Comparison of ENCODE assay signal across 17 cellular contexts in the genomic region with DNA sequence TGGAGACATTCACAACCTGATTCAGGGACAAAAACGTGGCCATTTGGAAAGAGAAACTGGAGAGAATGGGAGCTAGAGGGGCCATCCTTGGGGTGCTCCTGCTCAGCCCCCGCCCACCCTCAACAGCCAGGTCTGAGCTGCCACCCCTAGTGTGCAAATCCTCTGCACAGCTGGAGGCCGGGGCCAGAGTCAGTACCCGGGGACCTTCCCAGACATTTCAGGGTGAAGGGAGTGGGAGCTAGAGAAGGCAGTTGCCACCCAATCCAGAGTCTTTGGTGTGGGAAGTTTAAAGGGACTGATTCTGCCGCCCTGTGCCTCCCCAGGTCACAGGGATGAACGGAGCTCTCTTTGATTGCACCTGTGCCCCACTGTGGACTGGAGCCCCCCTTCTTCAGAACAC.
DNase-seq lines count a peak whose midpoint lies in the region; ATAC-seq, FAIRE-seq and TF ChIP-seq lines count a peak whose summit lies in the region.
"Had no signal": no experiment of that assay in that cellular context is flagged by ENCODE, and none has a peak within 500 bp of the region (broad histone marks: within the 10 kb centered on the region; RNA-seq: fewer than 3 reads in every experiment).

No MANE protein-coding gene starts in this region.

- no peak for FAIRE-seq in kidney (lab: Jason Lieb, UNC)
- no peak for FAIRE-seq in GM19239 (lab: Jason Lieb, UNC)
- FAIRE-seq: GM12891, H1, K562 had no signal

- no peaks in the 10 kb centered on the region for H3K27me3 Mint-ChIP-seq in natural killer cell (ENCODE audit: low read depth in 2 of 2)
- no peaks in the 10 kb centered on the region for H3K27me3 Mint-ChIP-seq in natural killer cell treated with Interleukin-12 subunit alpha and Interleukin-12 subunit beta and Interleukin-15 and Interleukin-18, amount 100 ng/mL, for 72 hours
- peaks cover 9% of the 10 kb centered on the region for H3K27me3 Mint-ChIP-seq in progenitor cell of endocrine pancreas

- no peaks in the 10 kb centered on the region for H3K4me1 Mint-ChIP-seq in natural killer cell
- H3K4me1 Mint-ChIP-seq in natural killer cell treated with Interleukin-12 subunit alpha and Interleukin-12 subunit beta and Interleukin-15 and Interleukin-18, amount 100 ng/mL, for 72 hours (ENCODE audit: low read depth in 2 of 2): no peaks in the 10 kb centered on the region
- H3K4me1 Mint-ChIP-seq in progenitor cell of endocrine pancreas (ENCODE audit: low read depth): no peaks in the 10 kb centered on the region
- H3K4me1 Mint-ChIP-seq: B cell; CD4-positive, alpha-beta memory T cell had no signal

- H3K4me3 Mint-ChIP-seq in natural killer cell (no peak overlapping the region), progenitor cell of endocrine pancreas (ENCODE audit: low read depth) (no peak overlapping the region)
- no peak overlapping the region for H3K4me3 Mint-ChIP-seq in natural killer cell treated with Interleukin-12 subunit alpha and Interleukin-12 subunit beta and Interleukin-15 and Interleukin-18, amount 100 ng/mL, for 72 hours
- H3K4me3 Mint-ChIP-seq: B cell; CD4-positive, alpha-beta memory T cell; HFFc6 had no signal

- no peak overlapping the region for H3K27ac ChIP-seq in kidney (ENCODE audit: low read depth in 2 of 2, low read length in 2 of 2)

- DNase-seq in natural killer cell (peak; percentile 4), kidney (peak; percentile 40), progenitor cell of endocrine pancreas (ENCODE audit: low spot score, unreplicated experiment) (peak; percentile 4), GM19239 (ENCODE audit: insufficient read length, low spot score) (no peak), NCI-H187 (lab: John Stamatoyannopoulos, UW) (no peak)
- DNase-seq in natural killer cell treated with Interleukin-12 subunit alpha and Interleukin-12 subunit beta and Interleukin-15 and Interleukin-18, amount 100 ng/mL, for 72 hours (ENCODE audit: low spot score): no peak
- DNase-seq: ACHN; C1 segment of cervical spinal cord; CD4-positive, alpha-beta memory T cell; DMS79; HCEC 1CT; HFFc6 had no signal

- no peak for ATAC-seq in natural killer cell
- ATAC-seq in natural killer cell treated with Interleukin-12 subunit alpha and Interleukin-12 subunit beta and Interleukin-15 and Interleukin-18, amount 100 ng/mL, for 72 hours: no peak
- ATAC-seq in GM21515 (IDR thresholded peaks at IDR 0.05; ENCODE audit: unreplicated experiment): no peak
- ATAC-seq: K562 had no signal

- H3K4me1 ChIP-seq in kidney (ENCODE audit: control insufficient read depth in 1 of 2, insufficient read depth in 1 of 2, low read depth in 1 of 2, low read length in 2 of 2): no peaks in the 10 kb centered on the region

- no peaks in the 10 kb centered on the region for H3K9me3 Mint-ChIP-seq in natural killer cell
- H3K9me3 Mint-ChIP-seq in natural killer cell treated with Interleukin-12 subunit alpha and Interleukin-12 subunit beta and Interleukin-15 and Interleukin-18, amount 100 ng/mL, for 72 hours: no peaks in the 10 kb centered on the region
- no peaks in the 10 kb centered on the region for H3K9me3 Mint-ChIP-seq in progenitor cell of endocrine pancreas (ENCODE audit: low read depth)
- H3K9me3 Mint-ChIP-seq: CD4-positive, alpha-beta memory T cell had no signal

- H3K36me3 Mint-ChIP-seq in natural killer cell (no peaks in the 10 kb centered on the region), progenitor cell of endocrine pancreas (ENCODE audit: insufficient read depth) (no peaks in the 10 kb centered on the region)
- no peaks in the 10 kb centered on the region for H3K36me3 Mint-ChIP-seq in natural killer cell treated with Interleukin-12 subunit alpha and Interleukin-12 subunit beta and Interleukin-15 and Interleukin-18, amount 100 ng/mL, for 72 hours
- H3K36me3 Mint-ChIP-seq: CD4-positive, alpha-beta memory T cell had no signal

- no peaks in the 10 kb centered on the region for H3K9me3 ChIP-seq in kidney (ENCODE audit: control insufficient read depth in 1 of 2, low read length in 2 of 2)

- H3K9ac ChIP-seq in kidney (ENCODE audit: low read length in 2 of 2): no peak overlapping the region

- no peak overlapping the region for H3K4me3 ChIP-seq in kidney (ENCODE audit: low read length in 2 of 2)
- H3K4me3 ChIP-seq: K562 had no signal

- H3K27ac Mint-ChIP-seq in natural killer cell: no peak overlapping the region
- no peak overlapping the region for H3K27ac Mint-ChIP-seq in natural killer cell treated with Interleukin-12 subunit alpha and Interleukin-12 subunit beta and Interleukin-15 and Interleukin-18, amount 100 ng/mL, for 72 hours
- H3K27ac Mint-ChIP-seq in progenitor cell of endocrine pancreas: no peak overlapping the region
- H3K27ac Mint-ChIP-seq: B cell, HFFc6 had no signal

- H3K36me3 ChIP-seq in kidney (ENCODE audit: control insufficient read depth in 1 of 2, insufficient read depth in 2 of 2, low read length in 2 of 2): no peaks in the 10 kb centered on the region

- intact Hi-C loops in natural killer cell (cut with micrococcal nuclease) (no loop called here), kidney (cut with DNase I) (no loop called here)

- no peak for TF ChIP-seq CTCF in natural killer cell (IDR thresholded peaks at IDR 0.05)
- no peak for TF ChIP-seq CTCF in kidney (IDR thresholded peaks at IDR 0.05; ENCODE audit: borderline replicate concordance, extremely low read depth, insufficient read depth)
- TF ChIP-seq CTCF in progenitor cell of endocrine pancreas (IDR thresholded peaks at IDR 0.05; ENCODE audit: unreplicated experiment): no peak

Comparison
In these comparisons a context has a peak if more than half of its experiments do, and no peak if none do; other contexts are left out.
1. DNase-seq: peak in natural killer cell (single experiment), kidney (single experiment) and progenitor cell of endocrine pancreas (single experiment); none in natural killer cell treated with Interleukin-12 subunit alpha and Interleukin-12 subunit beta and Interleukin-15 and Interleukin-18, amount 100 ng/mL, for 72 hours (single experiment), GM19239 (single experiment) and NCI-H187 (0 of 2).